In genomic region chr15:101349497-101349951, GRCh38 we compare ENCODE assay signal across 3 cellular contexts.
TF ChIP-seq lines count a peak whose summit lies in the region.

No MANE protein-coding gene starts in this region.

TF ChIP-seq in A549, 52 proteins besides CTCF, POLR2A, EP300 and RAD21 (continued from another document):
- TF ChIP-seq GATA3 (IDR thresholded peaks at IDR 0.05; ENCODE audit: borderline replicate concordance) (no peak), HES2 (IDR thresholded peaks at IDR 0.05) (no peak), E2F6 (IDR thresholded peaks at IDR 0.05; ENCODE audit: borderline replicate concordance, low read depth) (no peak), JUN (IDR thresholded peaks at IDR 0.05) (no peak), PHF8 (IDR thresholded peaks at IDR 0.05; ENCODE audit: borderline replicate concordance, low read depth) (no peak)

TF ChIP-seq in GM23338, 12 proteins besides CTCF, POLR2A, EP300 and RAD21 (continued from another document):
- TF ChIP-seq, protein P1, sequence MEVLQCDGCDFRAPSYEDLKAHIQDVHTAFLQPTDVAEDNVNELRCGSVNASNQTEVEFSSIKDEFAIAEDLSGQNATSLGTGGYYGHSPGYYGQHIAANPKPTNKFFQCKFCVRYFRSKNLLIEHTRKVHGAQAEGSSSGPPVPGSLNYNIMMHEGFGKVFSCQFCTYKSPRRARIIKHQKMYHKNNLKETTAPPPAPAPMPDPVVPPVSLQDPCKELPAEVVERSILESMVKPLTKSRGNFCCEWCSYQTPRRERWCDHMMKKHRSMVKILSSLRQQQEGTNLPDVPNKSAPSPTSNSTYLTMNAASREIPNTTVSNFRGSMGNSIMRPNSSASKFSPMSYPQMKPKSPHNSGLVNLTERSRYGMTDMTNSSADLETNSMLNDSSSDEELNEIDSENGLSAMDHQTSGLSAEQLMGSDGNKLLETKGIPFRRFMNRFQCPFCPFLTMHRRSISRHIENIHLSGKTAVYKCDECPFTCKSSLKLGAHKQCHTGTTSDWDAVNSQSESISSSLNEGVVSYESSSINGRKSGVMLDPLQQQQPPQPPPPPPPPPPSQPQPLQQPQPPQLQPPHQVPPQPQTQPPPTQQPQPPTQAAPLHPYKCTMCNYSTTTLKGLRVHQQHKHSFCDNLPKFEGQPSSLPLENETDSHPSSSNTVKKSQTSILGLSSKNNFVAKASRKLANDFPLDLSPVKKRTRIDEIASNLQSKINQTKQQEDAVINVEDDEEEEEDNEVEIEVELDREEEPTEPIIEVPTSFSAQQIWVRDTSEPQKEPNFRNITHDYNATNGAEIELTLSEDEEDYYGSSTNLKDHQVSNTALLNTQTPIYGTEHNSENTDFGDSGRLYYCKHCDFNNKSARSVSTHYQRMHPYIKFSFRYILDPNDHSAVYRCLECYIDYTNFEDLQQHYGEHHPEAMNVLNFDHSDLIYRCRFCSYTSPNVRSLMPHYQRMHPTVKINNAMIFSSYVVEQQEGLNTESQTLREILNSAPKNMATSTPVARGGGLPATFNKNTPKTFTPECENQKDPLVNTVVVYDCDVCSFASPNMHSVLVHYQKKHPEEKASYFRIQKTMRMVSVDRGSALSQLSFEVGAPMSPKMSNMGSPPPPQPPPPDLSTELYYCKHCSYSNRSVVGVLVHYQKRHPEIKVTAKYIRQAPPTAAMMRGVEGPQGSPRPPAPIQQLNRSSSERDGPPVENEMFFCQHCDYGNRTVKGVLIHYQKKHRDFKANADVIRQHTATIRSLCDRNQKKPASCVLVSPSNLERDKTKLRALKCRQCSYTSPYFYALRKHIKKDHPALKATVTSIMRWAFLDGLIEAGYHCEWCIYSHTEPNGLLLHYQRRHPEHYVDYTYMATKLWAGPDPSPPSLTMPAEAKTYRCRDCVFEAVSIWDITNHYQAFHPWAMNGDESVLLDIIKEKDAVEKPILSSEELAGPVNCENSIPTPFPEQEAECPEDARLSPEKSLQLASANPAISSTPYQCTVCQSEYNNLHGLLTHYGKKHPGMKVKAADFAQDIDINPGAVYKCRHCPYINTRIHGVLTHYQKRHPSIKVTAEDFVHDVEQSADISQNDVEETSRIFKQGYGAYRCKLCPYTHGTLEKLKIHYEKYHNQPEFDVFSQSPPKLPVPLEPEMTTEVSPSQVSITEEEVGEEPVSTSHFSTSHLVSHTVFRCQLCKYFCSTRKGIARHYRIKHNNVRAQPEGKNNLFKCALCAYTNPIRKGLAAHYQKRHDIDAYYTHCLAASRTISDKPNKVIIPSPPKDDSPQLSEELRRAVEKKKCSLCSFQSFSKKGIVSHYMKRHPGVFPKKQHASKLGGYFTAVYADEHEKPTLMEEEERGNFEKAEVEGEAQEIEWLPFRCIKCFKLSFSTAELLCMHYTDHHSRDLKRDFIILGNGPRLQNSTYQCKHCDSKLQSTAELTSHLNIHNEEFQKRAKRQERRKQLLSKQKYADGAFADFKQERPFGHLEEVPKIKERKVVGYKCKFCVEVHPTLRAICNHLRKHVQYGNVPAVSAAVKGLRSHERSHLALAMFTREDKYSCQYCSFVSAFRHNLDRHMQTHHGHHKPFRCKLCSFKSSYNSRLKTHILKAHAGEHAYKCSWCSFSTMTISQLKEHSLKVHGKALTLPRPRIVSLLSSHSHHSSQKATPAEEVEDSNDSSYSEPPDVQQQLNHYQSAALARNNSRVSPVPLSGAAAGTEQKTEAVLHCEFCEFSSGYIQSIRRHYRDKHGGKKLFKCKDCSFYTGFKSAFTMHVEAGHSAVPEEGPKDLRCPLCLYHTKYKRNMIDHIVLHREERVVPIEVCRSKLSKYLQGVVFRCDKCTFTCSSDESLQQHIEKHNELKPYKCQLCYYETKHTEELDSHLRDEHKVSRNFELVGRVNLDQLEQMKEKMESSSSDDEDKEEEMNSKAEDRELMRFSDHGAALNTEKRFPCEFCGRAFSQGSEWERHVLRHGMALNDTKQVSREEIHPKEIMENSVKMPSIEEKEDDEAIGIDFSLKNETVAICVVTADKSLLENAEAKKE (CRISPR knock-in tag; IDR thresholded peaks at IDR 0.05) = no peak
- TF ChIP-seq STAT1 (IDR thresholded peaks at IDR 0.05; ENCODE audit: unreplicated experiment) (no peak), JUNB (IDR thresholded peaks at IDR 0.05; ENCODE audit: unreplicated experiment) (no peak), EZH2phosphoT487 (IDR thresholded peaks at IDR 0.05; ENCODE audit: unreplicated experiment) (no peak), EZH2 (IDR thresholded peaks at IDR 0.05; ENCODE audit: low read depth, unreplicated experiment) (no peak)
- TF ChIP-seq, protein P2, sequence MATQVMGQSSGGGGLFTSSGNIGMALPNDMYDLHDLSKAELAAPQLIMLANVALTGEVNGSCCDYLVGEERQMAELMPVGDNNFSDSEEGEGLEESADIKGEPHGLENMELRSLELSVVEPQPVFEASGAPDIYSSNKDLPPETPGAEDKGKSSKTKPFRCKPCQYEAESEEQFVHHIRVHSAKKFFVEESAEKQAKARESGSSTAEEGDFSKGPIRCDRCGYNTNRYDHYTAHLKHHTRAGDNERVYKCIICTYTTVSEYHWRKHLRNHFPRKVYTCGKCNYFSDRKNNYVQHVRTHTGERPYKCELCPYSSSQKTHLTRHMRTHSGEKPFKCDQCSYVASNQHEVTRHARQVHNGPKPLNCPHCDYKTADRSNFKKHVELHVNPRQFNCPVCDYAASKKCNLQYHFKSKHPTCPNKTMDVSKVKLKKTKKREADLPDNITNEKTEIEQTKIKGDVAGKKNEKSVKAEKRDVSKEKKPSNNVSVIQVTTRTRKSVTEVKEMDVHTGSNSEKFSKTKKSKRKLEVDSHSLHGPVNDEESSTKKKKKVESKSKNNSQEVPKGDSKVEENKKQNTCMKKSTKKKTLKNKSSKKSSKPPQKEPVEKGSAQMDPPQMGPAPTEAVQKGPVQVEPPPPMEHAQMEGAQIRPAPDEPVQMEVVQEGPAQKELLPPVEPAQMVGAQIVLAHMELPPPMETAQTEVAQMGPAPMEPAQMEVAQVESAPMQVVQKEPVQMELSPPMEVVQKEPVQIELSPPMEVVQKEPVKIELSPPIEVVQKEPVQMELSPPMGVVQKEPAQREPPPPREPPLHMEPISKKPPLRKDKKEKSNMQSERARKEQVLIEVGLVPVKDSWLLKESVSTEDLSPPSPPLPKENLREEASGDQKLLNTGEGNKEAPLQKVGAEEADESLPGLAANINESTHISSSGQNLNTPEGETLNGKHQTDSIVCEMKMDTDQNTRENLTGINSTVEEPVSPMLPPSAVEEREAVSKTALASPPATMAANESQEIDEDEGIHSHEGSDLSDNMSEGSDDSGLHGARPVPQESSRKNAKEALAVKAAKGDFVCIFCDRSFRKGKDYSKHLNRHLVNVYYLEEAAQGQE (IDR thresholded peaks at IDR 0.05; ENCODE audit: unreplicated experiment) = no peak

TF ChIP-seq in WTC11, 78 proteins besides CTCF, POLR2A, EP300 and RAD21 (continued from another document):
- TF ChIP-seq PRDM15 (CRISPR knock-in tag; IDR thresholded peaks at IDR 0.05) = no peak
- TF ChIP-seq FOXP1 (CRISPR knock-in tag; IDR thresholded peaks at IDR 0.05; ENCODE audit: borderline replicate concordance) = no peak
- TF ChIP-seq MXD4 (CRISPR knock-in tag; IDR thresholded peaks at IDR 0.05; ENCODE audit: borderline replicate concordance) = no peak
- no peak for TF ChIP-seq ZNF219 (CRISPR knock-in tag; IDR thresholded peaks at IDR 0.05; ENCODE audit: borderline replicate concordance)
- TF ChIP-seq NFATC4 (CRISPR knock-in tag; IDR thresholded peaks at IDR 0.05) = no peak
- TF ChIP-seq JAZF1 (CRISPR knock-in tag; IDR thresholded peaks at IDR 0.05) = no peak
- TF ChIP-seq, protein P3, sequence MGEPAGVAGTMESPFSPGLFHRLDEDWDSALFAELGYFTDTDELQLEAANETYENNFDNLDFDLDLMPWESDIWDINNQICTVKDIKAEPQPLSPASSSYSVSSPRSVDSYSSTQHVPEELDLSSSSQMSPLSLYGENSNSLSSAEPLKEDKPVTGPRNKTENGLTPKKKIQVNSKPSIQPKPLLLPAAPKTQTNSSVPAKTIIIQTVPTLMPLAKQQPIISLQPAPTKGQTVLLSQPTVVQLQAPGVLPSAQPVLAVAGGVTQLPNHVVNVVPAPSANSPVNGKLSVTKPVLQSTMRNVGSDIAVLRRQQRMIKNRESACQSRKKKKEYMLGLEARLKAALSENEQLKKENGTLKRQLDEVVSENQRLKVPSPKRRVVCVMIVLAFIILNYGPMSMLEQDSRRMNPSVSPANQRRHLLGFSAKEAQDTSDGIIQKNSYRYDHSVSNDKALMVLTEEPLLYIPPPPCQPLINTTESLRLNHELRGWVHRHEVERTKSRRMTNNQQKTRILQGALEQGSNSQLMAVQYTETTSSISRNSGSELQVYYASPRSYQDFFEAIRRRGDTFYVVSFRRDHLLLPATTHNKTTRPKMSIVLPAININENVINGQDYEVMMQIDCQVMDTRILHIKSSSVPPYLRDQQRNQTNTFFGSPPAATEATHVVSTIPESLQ (CRISPR knock-in tag; IDR thresholded peaks at IDR 0.05) = no peak
- TF ChIP-seq NR3C1 (CRISPR knock-in tag; conservative IDR thresholded peaks at IDR 0.05; ENCODE audit: low read depth) = no peak
- TF ChIP-seq, protein P4, sequence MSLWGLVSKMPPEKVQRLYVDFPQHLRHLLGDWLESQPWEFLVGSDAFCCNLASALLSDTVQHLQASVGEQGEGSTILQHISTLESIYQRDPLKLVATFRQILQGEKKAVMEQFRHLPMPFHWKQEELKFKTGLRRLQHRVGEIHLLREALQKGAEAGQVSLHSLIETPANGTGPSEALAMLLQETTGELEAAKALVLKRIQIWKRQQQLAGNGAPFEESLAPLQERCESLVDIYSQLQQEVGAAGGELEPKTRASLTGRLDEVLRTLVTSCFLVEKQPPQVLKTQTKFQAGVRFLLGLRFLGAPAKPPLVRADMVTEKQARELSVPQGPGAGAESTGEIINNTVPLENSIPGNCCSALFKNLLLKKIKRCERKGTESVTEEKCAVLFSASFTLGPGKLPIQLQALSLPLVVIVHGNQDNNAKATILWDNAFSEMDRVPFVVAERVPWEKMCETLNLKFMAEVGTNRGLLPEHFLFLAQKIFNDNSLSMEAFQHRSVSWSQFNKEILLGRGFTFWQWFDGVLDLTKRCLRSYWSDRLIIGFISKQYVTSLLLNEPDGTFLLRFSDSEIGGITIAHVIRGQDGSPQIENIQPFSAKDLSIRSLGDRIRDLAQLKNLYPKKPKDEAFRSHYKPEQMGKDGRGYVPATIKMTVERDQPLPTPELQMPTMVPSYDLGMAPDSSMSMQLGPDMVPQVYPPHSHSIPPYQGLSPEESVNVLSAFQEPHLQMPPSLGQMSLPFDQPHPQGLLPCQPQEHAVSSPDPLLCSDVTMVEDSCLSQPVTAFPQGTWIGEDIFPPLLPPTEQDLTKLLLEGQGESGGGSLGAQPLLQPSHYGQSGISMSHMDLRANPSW (CRISPR knock-in tag; conservative IDR thresholded peaks at IDR 0.05; ENCODE audit: low read depth) = no peak
- no peak for TF ChIP-seq SOX15 (CRISPR knock-in tag; IDR thresholded peaks at IDR 0.05)
- TF ChIP-seq, protein P5, sequence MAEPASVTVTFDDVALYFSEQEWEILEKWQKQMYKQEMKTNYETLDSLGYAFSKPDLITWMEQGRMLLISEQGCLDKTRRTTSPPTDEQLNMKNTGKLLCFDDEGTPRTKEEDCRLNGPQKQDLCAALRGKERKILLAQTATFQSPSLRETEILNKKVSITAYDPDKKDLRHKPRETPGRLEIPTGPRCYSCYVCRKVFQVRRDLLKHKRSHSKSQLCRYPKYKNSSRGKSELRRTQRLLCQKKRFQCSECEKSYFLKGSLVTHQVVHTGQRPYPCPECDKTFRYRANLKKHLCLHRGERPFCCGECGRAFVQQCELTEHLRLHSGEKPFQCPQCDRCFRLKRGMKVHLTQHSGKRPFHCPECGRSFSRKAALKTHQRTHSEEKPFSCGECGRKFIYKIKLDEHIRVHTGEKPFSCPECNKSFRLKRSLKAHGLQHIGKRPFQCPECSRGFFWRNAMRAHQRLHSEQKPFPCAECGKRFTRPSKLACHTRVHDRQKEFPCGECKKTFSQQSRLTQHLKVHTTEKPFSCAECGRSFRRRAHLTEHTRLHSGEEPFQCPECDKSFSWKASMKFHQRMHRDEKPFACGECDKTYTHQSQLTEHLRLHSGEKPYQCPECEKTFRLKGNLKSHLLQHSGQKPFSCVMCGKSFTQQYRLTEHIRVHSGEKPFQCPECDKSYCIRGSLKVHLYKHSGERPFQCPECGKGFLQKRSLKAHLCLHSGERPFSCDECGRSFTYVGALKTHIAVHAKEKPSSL (CRISPR knock-in tag; conservative IDR thresholded peaks at IDR 0.05) = no peak
- TF ChIP-seq, protein P6, sequence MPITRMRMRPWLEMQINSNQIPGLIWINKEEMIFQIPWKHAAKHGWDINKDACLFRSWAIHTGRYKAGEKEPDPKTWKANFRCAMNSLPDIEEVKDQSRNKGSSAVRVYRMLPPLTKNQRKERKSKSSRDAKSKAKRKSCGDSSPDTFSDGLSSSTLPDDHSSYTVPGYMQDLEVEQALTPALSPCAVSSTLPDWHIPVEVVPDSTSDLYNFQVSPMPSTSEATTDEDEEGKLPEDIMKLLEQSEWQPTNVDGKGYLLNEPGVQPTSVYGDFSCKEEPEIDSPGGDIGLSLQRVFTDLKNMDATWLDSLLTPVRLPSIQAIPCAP (CRISPR knock-in tag; IDR thresholded peaks at IDR 0.05) = no peak
- no peak for TF ChIP-seq TEAD4 (CRISPR knock-in tag; IDR thresholded peaks at IDR 0.05)
- TF ChIP-seq NR1H2 (CRISPR knock-in tag; IDR thresholded peaks at IDR 0.05) = no peak
